Comparison of ENCODE assay signal across 9 cellular contexts in genomic region chr1:206766251-206766856, GRCh38. TPM values are rescaled to one million over a fixed set of nuclear protein-coding genes. Genes with fewer than 3 reads are reported as not detected.
DNase-seq lines count a peak whose midpoint lies in the region; ATAC-seq and TF ChIP-seq lines count a peak whose summit lies in the region.
"Had no signal": no experiment of that assay in that cellular context is flagged by ENCODE, and none has a peak within 500 bp of the region (broad histone marks: within the 10 kb centered on the region; RNA-seq: fewer than 3 reads in every experiment).

No MANE protein-coding gene starts in this region.

- TF ChIP-seq EP300 in stomach (IDR thresholded peaks at IDR 0.05) = no peak

- in situ Hi-C loops in astrocyte of the cerebellum (cut with HindIII; ENCODE audit: low sequenced_read_pairs) = no loop called here

- TF ChIP-seq CTCF in astrocyte of the cerebellum (IDR thresholded peaks at IDR 0.05; ENCODE audit: low read depth, low read length, missing control alignments) (no peak), stomach (IDR thresholded peaks at IDR 0.05) (no peak)

- ATAC-seq in HG03196 (IDR thresholded peaks at IDR 0.05; ENCODE audit: unreplicated experiment) = peak; percentile 46

- H3K36me3 ChIP-seq in stomach = no peaks in the 10 kb centered on the region

- peak; percentile 85 for DNase-seq in NK-92 treated with Interleukin-12 subunit alpha and Interleukin-12 subunit beta, amount 100 ng/mL, for 24 hours (lab: John Stamatoyannopoulos, UW)
- DNase-seq in NK-92 (lab: John Stamatoyannopoulos, UW; ENCODE audit: unreplicated experiment) = no peak
- DNase-seq in T-helper 9 cell = peak; percentile 54
- peak; percentile 80 for DNase-seq in astrocyte of the cerebellum (ENCODE audit: low read depth)
- peak; percentile 93 for DNase-seq in myocyte (ENCODE audit: low read depth)
- peak; percentile 37 for DNase-seq in stomach
- no peak for DNase-seq in COR-L47 (lab: John Stamatoyannopoulos, UW)

- no peaks in the 10 kb centered on the region for H3K27me3 ChIP-seq in stomach

- peaks cover 0 to 30% (median 0%) of the 10 kb centered on the region in 4 donors for H3K4me1 ChIP-seq in stomach

- WGBS in stomach, 5 donors = 17 to 29% (median 27%) methylated on average over 8 of the region's 8 CpGs

- no peak for TF ChIP-seq POLR2A in stomach (IDR thresholded peaks at IDR 0.05)

- H3K9me3 ChIP-seq in stomach = no peaks in the 10 kb centered on the region

- H3K4me3 ChIP-seq in astrocyte of the cerebellum (ENCODE audit: low read depth, low read length) (no peak overlapping the region), stomach (no peak overlapping the region)
- H3K4me3 ChIP-seq: dorsolateral prefrontal cortex had no signal

- H3K27ac ChIP-seq in stomach = peak overlapping the region in 1 of 5 donors; percentile 46
- H3K27ac ChIP-seq: dorsolateral prefrontal cortex had no signal

- intact Hi-C loops in stomach (cut with DNase I; ENCODE audit: low total_unique reads) = no loop called here

RNA-seq across cellular contexts. Expression of gene IL19, which starts 4.2 kb away (rescaled TPM):
- total RNA-seq in myocyte (not detected in 2 replicates), stomach (10 to 100 TPM in 1 of 5 donors, not detected in 4; 25.9 TPM)
- 0.10 TPM for polyA plus RNA-seq in myocyte (2012)
- polyA plus RNA-seq in stomach = 1 to 10 TPM in 1 of 3 donors, not detected in 2; 3.1 TPM
- total RNA-seq: dorsolateral prefrontal cortex had no signal

RNA-seq across cellular contexts. Expression of gene IL10, which starts 5.9 kb away (rescaled TPM):
- total RNA-seq in myocyte = not detected in 2 replicates
- polyA plus RNA-seq in myocyte (2012) = not detected
- 1 to 10 TPM in 1 of 5 donors, under 1 TPM in 2, not detected in 2; 0.29 to 2.8 (median 0.45) TPM for total RNA-seq in stomach
- 1 to 10 TPM; 1.2 to 7.2 (median 1.9) TPM for polyA plus RNA-seq in stomach

Comparison
In these comparisons a context has a peak if more than half of its experiments do, and no peak if none do; other contexts are left out.
1. DNase-seq: peak in NK-92 treated with Interleukin-12 subunit alpha and Interleukin-12 subunit beta, amount 100 ng/mL, for 24 hours (single experiment), T-helper 9 cell (single experiment), astrocyte of the cerebellum (single experiment), myocyte (single experiment) and stomach (single experiment); none in NK-92 (single experiment) and COR-L47 (single experiment).